ENCODE assay signal across 19 cellular contexts in the genomic region with DNA sequence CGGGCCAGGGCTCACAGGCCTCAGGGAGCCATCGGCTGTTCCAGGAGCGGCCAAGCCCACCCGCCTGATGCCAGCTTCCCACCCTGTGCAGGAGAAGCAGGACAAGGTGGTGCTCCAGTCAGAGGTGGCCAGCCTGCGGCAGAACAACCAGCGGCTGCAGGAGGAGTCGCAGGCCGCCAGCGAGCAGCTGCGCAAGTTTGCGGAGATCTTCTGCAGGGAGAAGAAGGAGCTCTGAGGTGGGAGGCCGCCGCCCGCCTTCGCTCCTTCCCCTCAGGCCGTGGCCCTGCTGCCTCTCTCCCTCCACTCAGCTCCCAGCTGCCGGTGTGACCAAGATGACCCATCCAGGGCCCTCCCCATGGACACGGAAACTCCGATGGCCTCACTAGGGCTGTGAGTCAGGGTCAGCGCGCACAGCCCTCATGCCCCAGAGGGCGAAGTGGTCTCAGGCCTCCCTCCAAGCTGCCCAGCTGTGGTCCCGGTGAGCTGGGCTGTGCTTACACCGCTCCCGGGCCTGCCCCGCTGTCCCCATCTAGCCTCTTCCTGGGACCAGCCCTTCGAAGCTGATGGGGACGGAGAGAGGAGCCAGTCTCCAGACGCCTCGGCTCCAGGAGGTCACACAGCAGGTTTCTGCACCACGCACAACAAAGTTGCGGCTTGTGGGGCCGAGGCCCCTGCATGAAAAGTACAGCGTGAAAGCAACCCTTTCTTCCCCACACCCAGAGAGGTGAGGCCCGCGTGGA. TPM values are rescaled to one million over a fixed set of nuclear protein-coding genes. Genes with fewer than 3 reads are reported as not detected.
"Had no signal": no experiment of that assay in that cellular context is flagged by ENCODE, and none has a peak within 500 bp of the region (broad histone marks: within the 10 kb centered on the region; RNA-seq: fewer than 3 reads in every experiment).

No MANE protein-coding gene starts in this region.

- H3K9me3 Mint-ChIP-seq: activated CD4-positive, alpha-beta T cell treated with anti-CD3 and anti-CD28 coated beads, Interleukin-2, amount 10 ng/mL, durations not matched to agents 24 days and 14 days; activated CD8-positive, alpha-beta T cell treated with anti-CD3 and anti-CD28 coated beads for 36 hours; activated naive CD8-positive, alpha-beta T cell treated with anti-CD3 and anti-CD28 coated beads for 36 hours; activated T-helper 17 cell treated with anti-CD3 and anti-CD28 coated beads, Interleukin-2, amount 50 U/mL, for 72 hours; dendritic cell treated with granulocyte-macrophage colony-stimulating factor and Interleukin-4, amounts not matched to agents 40 ng/mL and 50 ng/mL, for 4 days; stimulated activated naive B cell treated with anti-CD40 and anti-IgM and Interleukin-4, amounts not matched to agents 10 μg/mL and 1 μg/mL and 100 μg/mL, for 72 hours had no signal

- H3K4me3 Mint-ChIP-seq: activated CD4-positive, alpha-beta T cell treated with anti-CD3 and anti-CD28 coated beads, Interleukin-2, amount 10 ng/mL, durations not matched to agents 24 days and 14 days; activated CD8-positive, alpha-beta T cell treated with anti-CD3 and anti-CD28 coated beads for 36 hours; activated naive CD8-positive, alpha-beta T cell treated with anti-CD3 and anti-CD28 coated beads for 36 hours; activated T-helper 17 cell treated with anti-CD3 and anti-CD28 coated beads, Interleukin-2, amount 50 U/mL, for 72 hours; dendritic cell treated with granulocyte-macrophage colony-stimulating factor and Interleukin-4, amounts not matched to agents 40 ng/mL and 50 ng/mL, for 4 days; naive thymus-derived CD4-positive, alpha-beta T cell; stimulated activated naive B cell treated with anti-CD40 and anti-IgM and Interleukin-4, amounts not matched to agents 10 μg/mL and 1 μg/mL and 100 μg/mL, for 72 hours had no signal

- H3K27ac ChIP-seq: esophagus squamous epithelium, heart right ventricle, left ventricle myocardium inferior had no signal

- DNase-seq: activated CD4-positive, alpha-beta T cell treated with anti-CD3 and anti-CD28 coated beads, Interleukin-2, amount 10 ng/mL, durations not matched to agents 24 days and 14 days; activated CD8-positive, alpha-beta T cell treated with anti-CD3 and anti-CD28 coated beads for 36 hours; activated naive CD4-positive, alpha-beta T cell; activated naive CD8-positive, alpha-beta T cell treated with anti-CD3 and anti-CD28 coated beads for 36 hours; activated T-cell treated with anti-CD3 and anti-CD28 coated beads, Interleukin-2, amount 50 U/mL, for 1 hour; amniotic stem cell; effector CD8-positive, alpha-beta T cell; esophagus squamous epithelium; heart right ventricle; kidney glomerular epithelial cell; left ventricle myocardium inferior; mammary epithelial cell; naive thymus-derived CD4-positive, alpha-beta T cell; nucleus accumbens; stimulated activated naive B cell treated with anti-CD40 and anti-IgM and Interleukin-4, amounts not matched to agents 10 μg/mL and 1 μg/mL and 100 μg/mL, for 72 hours; T-helper 9 cell had no signal

- H3K9me3 ChIP-seq: esophagus squamous epithelium, heart right ventricle, left ventricle myocardium inferior had no signal

- ATAC-seq: activated CD8-positive, alpha-beta T cell treated with anti-CD3 and anti-CD28 coated beads for 36 hours; activated T-helper 17 cell treated with anti-CD3 and anti-CD28 coated beads, Interleukin-2, amount 50 U/mL, for 72 hours; heart right ventricle; naive thymus-derived CD4-positive, alpha-beta T cell; stimulated activated naive B cell treated with anti-CD40 and anti-IgM and Interleukin-4, amounts not matched to agents 10 μg/mL and 1 μg/mL and 100 μg/mL, for 72 hours had no signal

- H3K4me3 ChIP-seq: esophagus squamous epithelium, heart right ventricle, left ventricle myocardium inferior had no signal

- H3K27ac Mint-ChIP-seq: activated CD4-positive, alpha-beta T cell treated with anti-CD3 and anti-CD28 coated beads, Interleukin-2, amount 10 ng/mL, durations not matched to agents 24 days and 14 days; activated CD8-positive, alpha-beta T cell treated with anti-CD3 and anti-CD28 coated beads for 36 hours; activated naive CD8-positive, alpha-beta T cell treated with anti-CD3 and anti-CD28 coated beads for 36 hours; activated T-helper 17 cell treated with anti-CD3 and anti-CD28 coated beads, Interleukin-2, amount 50 U/mL, for 72 hours; dendritic cell treated with granulocyte-macrophage colony-stimulating factor and Interleukin-4, amounts not matched to agents 40 ng/mL and 50 ng/mL, for 4 days; naive thymus-derived CD4-positive, alpha-beta T cell had no signal

RNA-seq across cellular contexts. Expression of a gene that starts 17.8 kb away (rescaled TPM):
- total RNA-seq: ureter had no signal
- polyA plus RNA-seq: naive thymus-derived CD4-positive, alpha-beta T cell had no signal

RNA-seq across cellular contexts. Expression of a gene that starts 50.0 kb away (rescaled TPM):
- total RNA-seq: activated naive CD8-positive, alpha-beta T cell treated with anti-CD3 and anti-CD28 coated beads for 36 hours; activated T-helper 17 cell treated with anti-CD3 and anti-CD28 coated beads, Interleukin-2, amount 50 U/mL, for 72 hours had no signal
- polyA plus RNA-seq: naive thymus-derived CD4-positive, alpha-beta T cell had no signal
